ENCODE assay signal across 1 cellular context in the genomic region with DNA sequence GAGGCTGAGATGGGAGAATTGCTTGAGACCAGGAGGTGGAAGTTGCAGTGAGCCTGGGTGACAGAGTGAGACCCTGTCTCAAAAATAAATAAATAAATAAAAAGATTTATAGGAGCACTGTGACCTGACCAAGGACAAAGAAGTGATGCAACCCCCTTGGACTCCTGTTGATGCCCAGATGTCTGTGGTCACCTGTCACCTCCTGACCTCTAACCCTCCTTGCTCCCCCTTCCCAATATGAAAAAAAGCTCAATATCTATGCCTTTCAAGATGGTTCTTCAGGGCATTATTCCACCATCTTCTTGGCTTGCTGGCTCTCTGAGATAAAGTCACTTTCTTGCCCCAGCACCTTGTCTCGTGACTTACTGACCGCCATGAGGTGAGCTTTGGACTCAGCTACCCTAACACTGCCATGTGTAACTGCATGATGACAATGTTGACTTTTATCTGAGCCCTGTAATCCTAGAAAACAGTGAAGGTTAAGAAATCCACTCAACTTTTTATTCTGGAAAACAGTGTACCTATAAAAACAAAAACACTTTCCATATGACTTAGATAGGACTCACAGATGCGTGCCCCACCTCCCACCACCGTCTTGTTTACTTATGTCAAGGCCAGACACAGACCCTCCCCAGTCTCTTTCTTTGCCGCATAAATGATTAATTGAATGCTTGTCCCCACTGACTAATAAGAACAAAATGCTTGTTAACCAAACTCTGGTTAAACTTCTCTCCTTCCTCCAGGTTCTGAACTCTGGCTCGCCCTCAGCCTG.
TF ChIP-seq lines count a peak whose summit lies in the region.

No MANE protein-coding gene starts in this region.

TF ChIP-seq in HepG2, 621 proteins besides CTCF, POLR2A, EP300 and RAD21 (continued from another document and continues in another):
- TF ChIP-seq ZBTB44 (CRISPR knock-in tag; IDR thresholded peaks at IDR 0.05), result no peak
- 0 out of 2 replicates have a peak, but pooled peaks have one; percentile 40 for TF ChIP-seq FOXJ3 (CRISPR knock-in tag; IDR thresholded peaks at IDR 0.05; ENCODE audit: borderline replicate concordance)
- TF ChIP-seq SOX5 (CRISPR knock-in tag; IDR thresholded peaks at IDR 0.05; ENCODE audit: borderline replicate concordance), result peak; percentile 61; the same call in 1 of the 2 replicates
- peak; percentile 77 for TF ChIP-seq SP5 (CRISPR knock-in tag; IDR thresholded peaks at IDR 0.05; ENCODE audit: borderline replicate concordance, low read depth)
- TF ChIP-seq KDM5A (IDR thresholded peaks at IDR 0.05; ENCODE audit: borderline replicate concordance, low read length), result no peak
- TF ChIP-seq SKI (IDR thresholded peaks at IDR 0.05; ENCODE audit: partially characterized antibody), result peak; percentile 59
- TF ChIP-seq KDM1A (CRISPR knock-in tag; IDR thresholded peaks at IDR 0.05), result 0 out of 2 replicates have a peak, but pooled peaks have one; percentile 28
- peak; percentile 21; the same call in 1 of the 2 replicates for TF ChIP-seq JUNB (CRISPR knock-in tag; IDR thresholded peaks at IDR 0.05; ENCODE audit: borderline replicate concordance)
- no peak for TF ChIP-seq SCMH1 (CRISPR knock-in tag; IDR thresholded peaks at IDR 0.05; ENCODE audit: borderline replicate concordance)
- TF ChIP-seq, protein P1, sequence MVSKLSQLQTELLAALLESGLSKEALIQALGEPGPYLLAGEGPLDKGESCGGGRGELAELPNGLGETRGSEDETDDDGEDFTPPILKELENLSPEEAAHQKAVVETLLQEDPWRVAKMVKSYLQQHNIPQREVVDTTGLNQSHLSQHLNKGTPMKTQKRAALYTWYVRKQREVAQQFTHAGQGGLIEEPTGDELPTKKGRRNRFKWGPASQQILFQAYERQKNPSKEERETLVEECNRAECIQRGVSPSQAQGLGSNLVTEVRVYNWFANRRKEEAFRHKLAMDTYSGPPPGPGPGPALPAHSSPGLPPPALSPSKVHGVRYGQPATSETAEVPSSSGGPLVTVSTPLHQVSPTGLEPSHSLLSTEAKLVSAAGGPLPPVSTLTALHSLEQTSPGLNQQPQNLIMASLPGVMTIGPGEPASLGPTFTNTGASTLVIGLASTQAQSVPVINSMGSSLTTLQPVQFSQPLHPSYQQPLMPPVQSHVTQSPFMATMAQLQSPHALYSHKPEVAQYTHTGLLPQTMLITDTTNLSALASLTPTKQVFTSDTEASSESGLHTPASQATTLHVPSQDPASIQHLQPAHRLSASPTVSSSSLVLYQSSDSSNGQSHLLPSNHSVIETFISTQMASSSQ (IDR thresholded peaks at IDR 0.05; ENCODE audit: low read depth), result peak; percentile 71; the same call in 1 of the 2 replicates
- TF ChIP-seq, protein P1 (CRISPR knock-in tag; IDR thresholded peaks at IDR 0.05; ENCODE audit: borderline replicate concordance), result 0 out of 2 replicates have a peak, but pooled peaks have one; percentile 48
- peak; percentile 73 for TF ChIP-seq SAP130 (CRISPR knock-in tag; IDR thresholded peaks at IDR 0.05; ENCODE audit: low read depth)
- 0 out of 2 replicates have a peak, but pooled peaks have one; percentile 30 for TF ChIP-seq ZNF747 (CRISPR knock-in tag; IDR thresholded peaks at IDR 0.05; ENCODE audit: borderline replicate concordance)
- no peak for TF ChIP-seq ZSCAN25 (CRISPR knock-in tag; IDR thresholded peaks at IDR 0.05)
- TF ChIP-seq, protein P2, sequence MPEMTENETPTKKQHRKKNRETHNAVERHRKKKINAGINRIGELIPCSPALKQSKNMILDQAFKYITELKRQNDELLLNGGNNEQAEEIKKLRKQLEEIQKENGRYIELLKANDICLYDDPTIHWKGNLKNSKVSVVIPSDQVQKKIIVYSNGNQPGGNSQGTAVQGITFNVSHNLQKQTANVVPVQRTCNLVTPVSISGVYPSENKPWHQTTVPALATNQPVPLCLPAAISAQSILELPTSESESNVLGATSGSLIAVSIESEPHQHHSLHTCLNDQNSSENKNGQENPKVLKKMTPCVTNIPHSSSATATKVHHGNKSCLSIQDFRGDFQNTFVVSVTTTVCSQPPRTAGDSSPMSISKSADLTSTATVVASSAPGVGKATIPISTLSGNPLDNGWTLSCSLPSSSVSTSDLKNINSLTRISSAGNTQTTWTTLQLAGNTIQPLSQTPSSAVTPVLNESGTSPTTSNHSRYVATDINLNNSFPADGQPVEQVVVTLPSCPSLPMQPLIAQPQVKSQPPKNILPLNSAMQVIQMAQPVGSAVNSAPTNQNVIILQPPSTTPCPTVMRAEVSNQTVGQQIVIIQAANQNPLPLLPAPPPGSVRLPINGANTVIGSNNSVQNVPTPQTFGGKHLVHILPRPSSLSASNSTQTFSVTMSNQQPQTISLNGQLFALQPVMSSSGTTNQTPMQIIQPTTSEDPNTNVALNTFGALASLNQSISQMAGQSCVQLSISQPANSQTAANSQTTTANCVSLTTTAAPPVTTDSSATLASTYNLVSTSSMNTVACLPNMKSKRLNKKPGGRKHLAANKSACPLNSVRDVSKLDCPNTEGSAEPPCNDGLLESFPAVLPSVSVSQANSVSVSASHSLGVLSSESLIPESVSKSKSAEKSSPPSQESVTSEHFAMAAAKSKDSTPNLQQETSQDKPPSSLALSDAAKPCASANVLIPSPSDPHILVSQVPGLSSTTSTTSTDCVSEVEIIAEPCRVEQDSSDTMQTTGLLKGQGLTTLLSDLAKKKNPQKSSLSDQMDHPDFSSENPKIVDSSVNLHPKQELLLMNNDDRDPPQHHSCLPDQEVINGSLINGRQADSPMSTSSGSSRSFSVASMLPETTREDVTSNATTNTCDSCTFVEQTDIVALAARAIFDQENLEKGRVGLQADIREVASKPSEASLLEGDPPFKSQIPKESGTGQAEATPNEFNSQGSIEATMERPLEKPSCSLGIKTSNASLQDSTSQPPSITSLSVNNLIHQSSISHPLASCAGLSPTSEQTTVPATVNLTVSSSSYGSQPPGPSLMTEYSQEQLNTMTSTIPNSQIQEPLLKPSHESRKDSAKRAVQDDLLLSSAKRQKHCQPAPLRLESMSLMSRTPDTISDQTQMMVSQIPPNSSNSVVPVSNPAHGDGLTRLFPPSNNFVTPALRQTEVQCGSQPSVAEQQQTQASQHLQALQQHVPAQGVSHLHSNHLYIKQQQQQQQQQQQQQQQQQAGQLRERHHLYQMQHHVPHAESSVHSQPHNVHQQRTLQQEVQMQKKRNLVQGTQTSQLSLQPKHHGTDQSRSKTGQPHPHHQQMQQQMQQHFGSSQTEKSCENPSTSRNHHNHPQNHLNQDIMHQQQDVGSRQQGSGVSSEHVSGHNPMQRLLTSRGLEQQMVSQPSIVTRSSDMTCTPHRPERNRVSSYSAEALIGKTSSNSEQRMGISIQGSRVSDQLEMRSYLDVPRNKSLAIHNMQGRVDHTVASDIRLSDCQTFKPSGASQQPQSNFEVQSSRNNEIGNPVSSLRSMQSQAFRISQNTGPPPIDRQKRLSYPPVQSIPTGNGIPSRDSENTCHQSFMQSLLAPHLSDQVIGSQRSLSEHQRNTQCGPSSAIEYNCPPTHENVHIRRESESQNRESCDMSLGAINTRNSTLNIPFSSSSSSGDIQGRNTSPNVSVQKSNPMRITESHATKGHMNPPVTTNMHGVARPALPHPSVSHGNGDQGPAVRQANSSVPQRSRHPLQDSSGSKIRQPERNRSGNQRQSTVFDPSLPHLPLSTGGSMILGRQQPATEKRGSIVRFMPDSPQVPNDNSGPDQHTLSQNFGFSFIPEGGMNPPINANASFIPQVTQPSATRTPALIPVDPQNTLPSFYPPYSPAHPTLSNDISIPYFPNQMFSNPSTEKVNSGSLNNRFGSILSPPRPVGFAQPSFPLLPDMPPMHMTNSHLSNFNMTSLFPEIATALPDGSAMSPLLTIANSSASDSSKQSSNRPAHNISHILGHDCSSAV (CRISPR knock-in tag; IDR thresholded peaks at IDR 0.05; ENCODE audit: borderline replicate concordance), result no peak
- no peak for TF ChIP-seq ZNF749 (CRISPR knock-in tag; IDR thresholded peaks at IDR 0.05; ENCODE audit: borderline replicate concordance)
- TF ChIP-seq ZNF746 (CRISPR knock-in tag; IDR thresholded peaks at IDR 0.05), result no peak
- TF ChIP-seq GTF3A (CRISPR knock-in tag; conservative IDR thresholded peaks at IDR 0.05), result no peak
- 0 out of 2 replicates have a peak, but pooled peaks have one; percentile 8 for TF ChIP-seq ELF1 (CRISPR knock-in tag; IDR thresholded peaks at IDR 0.05)
- no peak for TF ChIP-seq TRIM24 (CRISPR knock-in tag; IDR thresholded peaks at IDR 0.05)
- TF ChIP-seq MNT (IDR thresholded peaks at IDR 0.05), result peak; percentile 61
- peak; percentile 74; the same call in 1 of the 2 replicates for TF ChIP-seq FOXK1 (CRISPR knock-in tag; IDR thresholded peaks at IDR 0.05; ENCODE audit: borderline replicate concordance, low read depth)
- no peak for TF ChIP-seq PBX2 (CRISPR knock-in tag; IDR thresholded peaks at IDR 0.05)
- no peak for TF ChIP-seq RXRA (CRISPR knock-in tag; IDR thresholded peaks at IDR 0.05)
- 0 out of 2 replicates have a peak, but pooled peaks have one; percentile 53 for TF ChIP-seq TSC22D2 (CRISPR knock-in tag; IDR thresholded peaks at IDR 0.05; ENCODE audit: borderline replicate concordance)
- no peak for TF ChIP-seq ZNF451 (CRISPR knock-in tag; IDR thresholded peaks at IDR 0.05)
- TF ChIP-seq ZNF34 (CRISPR knock-in tag; IDR thresholded peaks at IDR 0.05; ENCODE audit: borderline replicate concordance), result no peak
- no peak for TF ChIP-seq ZNF724P (CRISPR knock-in tag; IDR thresholded peaks at IDR 0.05; ENCODE audit: borderline replicate concordance)
- TF ChIP-seq ARNTL (CRISPR knock-in tag; IDR thresholded peaks at IDR 0.05), result no peak
- TF ChIP-seq, protein P3, sequence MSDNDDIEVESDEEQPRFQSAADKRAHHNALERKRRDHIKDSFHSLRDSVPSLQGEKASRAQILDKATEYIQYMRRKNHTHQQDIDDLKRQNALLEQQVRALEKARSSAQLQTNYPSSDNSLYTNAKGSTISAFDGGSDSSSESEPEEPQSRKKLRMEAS (IDR thresholded peaks at IDR 0.05), result peak; percentile 86
- TF ChIP-seq TEAD3 (CRISPR knock-in tag; optimal IDR thresholded peaks at IDR 0.05; ENCODE audit: borderline replicate concordance), result peak; percentile 6
- TF ChIP-seq ZSCAN9 (CRISPR knock-in tag; IDR thresholded peaks at IDR 0.05; ENCODE audit: borderline replicate concordance), result no peak; the same call in 1 of the 2 replicates
- peak; percentile 86 for TF ChIP-seq FOXA3 (CRISPR knock-in tag; IDR thresholded peaks at IDR 0.05)
- peak; percentile 71; the same call in 1 of the 2 replicates for TF ChIP-seq EHMT2 (IDR thresholded peaks at IDR 0.05; ENCODE audit: borderline replicate concordance, low read depth, low read length)
- TF ChIP-seq, protein P4, sequence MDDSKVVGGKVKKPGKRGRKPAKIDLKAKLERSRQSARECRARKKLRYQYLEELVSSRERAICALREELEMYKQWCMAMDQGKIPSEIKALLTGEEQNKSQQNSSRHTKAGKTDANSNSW (CRISPR knock-in tag; IDR thresholded peaks at IDR 0.05; ENCODE audit: borderline replicate concordance), result no peak
- TF ChIP-seq SOX6 (IDR thresholded peaks at IDR 0.05), result no peak
- TF ChIP-seq SOX6 (CRISPR knock-in tag; IDR thresholded peaks at IDR 0.05), result peak; percentile 90
- no peak for TF ChIP-seq ZNF768 (CRISPR knock-in tag; IDR thresholded peaks at IDR 0.05)
- peak; percentile 21; the same call in 1 of the 2 replicates for TF ChIP-seq ZNF317 (CRISPR knock-in tag; IDR thresholded peaks at IDR 0.05)
